8 cellular contexts compared by ENCODE assay signal in the genomic region with DNA sequence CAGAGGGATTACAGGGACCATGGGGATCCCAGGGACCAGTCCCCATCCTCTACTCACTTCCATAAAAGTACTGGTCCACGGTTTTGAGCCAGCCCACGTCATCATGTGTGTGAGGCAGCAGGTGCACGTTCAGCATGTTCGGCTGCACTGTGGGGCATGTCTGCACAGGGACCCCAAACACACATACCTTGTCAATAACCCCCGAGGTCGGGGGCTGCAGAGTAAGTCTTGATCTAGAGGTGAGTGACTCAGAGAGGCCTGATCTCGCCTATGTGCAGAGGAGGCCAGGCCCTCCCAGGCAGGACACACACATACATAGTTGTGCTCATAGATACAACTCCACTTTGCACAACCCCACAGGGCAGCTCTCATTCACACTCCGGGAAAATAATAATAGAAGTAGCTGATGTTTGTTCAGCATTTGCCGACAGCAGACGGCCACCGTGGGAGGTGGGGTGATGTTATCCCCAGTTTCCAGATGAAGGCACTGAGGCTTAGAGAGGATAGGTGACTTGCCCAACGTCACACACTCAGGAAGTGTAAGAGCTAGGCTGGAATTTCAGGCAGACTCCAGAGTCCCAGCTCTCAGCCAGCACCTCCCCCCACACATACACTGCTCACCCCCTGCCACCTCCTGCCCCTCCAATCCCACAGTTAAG. TPM values are rescaled to one million over a fixed set of nuclear protein-coding genes. Genes with fewer than 3 reads are reported as not detected.
DNase-seq lines count a peak whose midpoint lies in the region; ATAC-seq lines count a peak whose summit lies in the region.

No MANE protein-coding gene starts in this region.

- H3K27ac Mint-ChIP-seq in activated T-helper 2 cell treated with anti-CD3 and anti-CD28 coated beads, Interferon-gamma antibody, Interleukin-2, Interleukin-4, amounts not matched to agents 10 μg/mL and 5 μg/mL and 100 μg/mL, durations not matched to agents 14 hours and 24 hours and 36 hours = peak overlapping the region; percentile 91

- no peaks in the 10 kb centered on the region for H3K9me3 Mint-ChIP-seq in activated T-helper 2 cell treated with anti-CD3 and anti-CD28 coated beads, Interferon-gamma antibody, Interleukin-2, Interleukin-4, amounts not matched to agents 10 μg/mL and 5 μg/mL and 100 μg/mL, durations not matched to agents 14 hours and 24 hours and 36 hours

- H3K36me3 Mint-ChIP-seq in activated T-helper 2 cell treated with anti-CD3 and anti-CD28 coated beads, Interferon-gamma antibody, Interleukin-2, Interleukin-4, amounts not matched to agents 10 μg/mL and 5 μg/mL and 100 μg/mL, durations not matched to agents 14 hours and 24 hours and 36 hours (ENCODE audit: low read depth) = peaks cover 42% of the 10 kb centered on the region

- peak overlapping the region; percentile 93 for H3K4me3 Mint-ChIP-seq in activated T-helper 2 cell treated with anti-CD3 and anti-CD28 coated beads, Interferon-gamma antibody, Interleukin-2, Interleukin-4, amounts not matched to agents 10 μg/mL and 5 μg/mL and 100 μg/mL, durations not matched to agents 14 hours and 24 hours and 36 hours (ENCODE audit: low read depth)

- peaks cover 37% of the 10 kb centered on the region for H3K4me1 Mint-ChIP-seq in activated T-helper 2 cell treated with anti-CD3 and anti-CD28 coated beads, Interferon-gamma antibody, Interleukin-2, Interleukin-4, amounts not matched to agents 10 μg/mL and 5 μg/mL and 100 μg/mL, durations not matched to agents 14 hours and 24 hours and 36 hours (ENCODE audit: low read depth)

- DNase-seq in activated effector memory CD4-positive, alpha-beta T cell treated with anti-CD3 and anti-CD28 coated beads, Interleukin-2, amount 50 U/mL, for 16 hours = peak; percentile 71
- no peak for DNase-seq in activated effector memory CD4-positive, alpha-beta T cell treated with Interleukin-2 at 50 U/mL for 16 hours
- DNase-seq in activated T-helper 2 cell treated with anti-CD3 and anti-CD28 coated beads, Interferon-gamma antibody, Interleukin-2, Interleukin-4, amounts not matched to agents 10 μg/mL and 5 μg/mL and 100 μg/mL, durations not matched to agents 14 hours and 24 hours and 36 hours (ENCODE audit: low spot score) = no peak
- DNase-seq in islet precursor cell (peak; percentile 52), midbrain (lab: John Stamatoyannopoulos, UW) (no peak), cerebellar nuclear complex (lab: John Stamatoyannopoulos, UW) (no peak)

- intact Hi-C loops in activated T-helper 2 cell treated with anti-CD3 and anti-CD28 coated beads, Interferon-gamma antibody, Interleukin-2, Interleukin-4, amounts not matched to agents 10 μg/mL and 5 μg/mL and 100 μg/mL, durations not matched to agents 14 hours and 24 hours and 36 hours (cut with micrococcal nuclease) = loop anchor here (1.0 to 2.0 kb wide), 2 partner anchors 54 to 63 kb away; no protein-coding TSS in a partner anchor

- no peak for ATAC-seq in GM18502 (IDR thresholded peaks at IDR 0.05; ENCODE audit: poor library complexity, unreplicated experiment)

- H3K27ac ChIP-seq in temporal lobe (ENCODE audit: low read depth, low read length) = peak overlapping the region; percentile 69

- H3K27me3 Mint-ChIP-seq in activated T-helper 2 cell treated with anti-CD3 and anti-CD28 coated beads, Interferon-gamma antibody, Interleukin-2, Interleukin-4, amounts not matched to agents 10 μg/mL and 5 μg/mL and 100 μg/mL, durations not matched to agents 14 hours and 24 hours and 36 hours (ENCODE audit: low read depth) = no peaks in the 10 kb centered on the region

RNA-seq across cellular contexts. Expression of gene MAN2B1, which starts 0.8 kb away (rescaled TPM):
- 133 and 147 TPM in 2 replicates for total RNA-seq in activated T-helper 2 cell treated with anti-CD3 and anti-CD28 coated beads, Interferon-gamma antibody, Interleukin-2, Interleukin-4, amounts not matched to agents 10 μg/mL and 5 μg/mL and 100 μg/mL, durations not matched to agents 14 hours and 24 hours and 36 hours
- 11.8 TPM for total RNA-seq in temporal lobe

RNA-seq across cellular contexts. Expression of gene WDR83, which starts 0.8 kb away (rescaled TPM):
- total RNA-seq in activated T-helper 2 cell treated with anti-CD3 and anti-CD28 coated beads, Interferon-gamma antibody, Interleukin-2, Interleukin-4, amounts not matched to agents 10 μg/mL and 5 μg/mL and 100 μg/mL, durations not matched to agents 14 hours and 24 hours and 36 hours = 23.1 and 23.7 TPM in 2 replicates
- total RNA-seq in temporal lobe = 9.1 TPM

RNA-seq across cellular contexts. Expression of gene DHPS, which starts 15.9 kb away (rescaled TPM):
- 122 and 134 TPM in 2 replicates for total RNA-seq in activated T-helper 2 cell treated with anti-CD3 and anti-CD28 coated beads, Interferon-gamma antibody, Interleukin-2, Interleukin-4, amounts not matched to agents 10 μg/mL and 5 μg/mL and 100 μg/mL, durations not matched to agents 14 hours and 24 hours and 36 hours
- 72.8 TPM for total RNA-seq in temporal lobe

RNA-seq across cellular contexts. Expression of gene GNG14, which starts 22.0 kb away (rescaled TPM):
- not detected in 2 replicates for total RNA-seq in activated T-helper 2 cell treated with anti-CD3 and anti-CD28 coated beads, Interferon-gamma antibody, Interleukin-2, Interleukin-4, amounts not matched to agents 10 μg/mL and 5 μg/mL and 100 μg/mL, durations not matched to agents 14 hours and 24 hours and 36 hours
- total RNA-seq in temporal lobe = not detected

RNA-seq across cellular contexts. Expression of gene FBXW9, which starts 30.7 kb away (rescaled TPM):
- 8.8 and 9.4 TPM in 2 replicates for total RNA-seq in activated T-helper 2 cell treated with anti-CD3 and anti-CD28 coated beads, Interferon-gamma antibody, Interleukin-2, Interleukin-4, amounts not matched to agents 10 μg/mL and 5 μg/mL and 100 μg/mL, durations not matched to agents 14 hours and 24 hours and 36 hours
- total RNA-seq in temporal lobe = 7.4 TPM

Comparison
In these comparisons a context has a peak if more than half of its experiments do, and no peak if none do; other contexts are left out.
1. DNase-seq: peak in activated effector memory CD4-positive, alpha-beta T cell treated with anti-CD3 and anti-CD28 coated beads, Interleukin-2, amount 50 U/mL, for 16 hours (single experiment) and islet precursor cell (single experiment); none in activated effector memory CD4-positive, alpha-beta T cell treated with Interleukin-2 at 50 U/mL for 16 hours (single experiment), activated T-helper 2 cell treated with anti-CD3 and anti-CD28 coated beads, Interferon-gamma antibody, Interleukin-2, Interleukin-4, amounts not matched to agents 10 μg/mL and 5 μg/mL and 100 μg/mL, durations not matched to agents 14 hours and 24 hours and 36 hours (single experiment), midbrain (single experiment) and cerebellar nuclear complex (0 of 2).
2. RNA of gene MAN2B1, which starts 0.8 kb away (total RNA-seq): 133 to 147 TPM in activated T-helper 2 cell treated with anti-CD3 and anti-CD28 coated beads, Interferon-gamma antibody, Interleukin-2, Interleukin-4, amounts not matched to agents 10 μg/mL and 5 μg/mL and 100 μg/mL, durations not matched to agents 14 hours and 24 hours and 36 hours; 11.8 TPM in temporal lobe (single experiment); every median in the first group is over 10 times any median in the second.